In the genomic region with DNA sequence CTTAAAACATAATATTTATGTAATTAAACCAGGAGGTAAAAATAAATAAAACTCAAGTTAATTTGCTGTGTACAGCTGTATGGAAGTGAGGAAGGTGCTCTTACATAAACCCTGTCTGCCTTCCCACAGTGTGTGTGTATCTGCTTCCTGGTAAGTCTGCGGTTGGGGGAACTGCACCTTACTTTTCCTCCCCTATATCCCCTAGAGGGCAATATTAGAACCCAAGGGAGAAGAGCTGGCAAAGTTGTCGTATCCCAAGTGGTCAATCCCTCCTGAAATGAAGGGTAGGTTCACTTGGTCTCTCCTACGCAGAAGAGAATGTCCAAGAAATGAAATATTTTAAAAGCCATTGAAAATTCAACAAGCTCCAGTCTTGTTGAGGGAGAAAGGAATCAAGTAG, we compare ENCODE assay signal across 20 cellular contexts.
"Had no signal": no experiment of that assay in that cellular context is flagged by ENCODE, and none has a peak within 500 bp of the region (broad histone marks: within the 10 kb centered on the region; RNA-seq: fewer than 3 reads in every experiment).

No MANE protein-coding gene starts in this region.

- DNase-seq: activated CD4-positive, alpha-beta T cell treated with anti-CD3 and anti-CD28 coated beads for 48 hours; activated CD8-positive, alpha-beta memory T cell treated with anti-CD3 and anti-CD28 coated beads, Interleukin-2, amount 50 U/mL, for 4 hours; activated CD8-positive, alpha-beta T cell treated with anti-CD3 and anti-CD28 coated beads, Interleukin-2, amount 10 ng/mL, durations not matched to agents 7 days and 5 days; activated gamma-delta T cell; activated T-cell treated with anti-CD3 and anti-CD28 coated beads, Interleukin-2, amount 50 U/mL, for 48 hours; amygdala; body of pancreas; central memory CD4-positive, alpha-beta T cell; cortex of kidney; effector CD4-positive, alpha-beta T cell; esophagus squamous epithelium; hypothalamus; mesendoderm; nucleus accumbens; stimulated activated CD4-positive, alpha-beta T cell treated with anti-CD3 and anti-CD28 coated beads, Interleukin-15, amount 100 ng/mL, for 24 hours; stimulated activated CD4-positive, alpha-beta T cell treated with anti-CD3 and anti-CD28 coated beads, Interleukin-4, amount 100 ng/mL, for 1 hour; stimulated activated naive CD4-positive, alpha-beta T cell; tibial artery had no signal

- H3K4me3 ChIP-seq: body of pancreas, esophagus squamous epithelium, right atrium auricular region, tibial artery had no signal

- H3K27me3 ChIP-seq: body of pancreas, esophagus squamous epithelium, right atrium auricular region, tibial artery had no signal

- ATAC-seq: activated CD8-positive, alpha-beta T cell treated with anti-CD3 and anti-CD28 coated beads, Interleukin-2, amount 10 ng/mL, durations not matched to agents 7 days and 5 days; body of pancreas; natural killer cell treated with Interleukin-12 subunit alpha and Interleukin-12 subunit beta and Interleukin-15 and Interleukin-18, amount 100 ng/mL, for 72 hours had no signal

- H3K9me3 ChIP-seq: body of pancreas, esophagus squamous epithelium, right atrium auricular region, tibial artery had no signal

- H3K27ac ChIP-seq: body of pancreas, right atrium auricular region, tibial artery had no signal
